ENCODE assay signal across 9 cellular contexts in genomic region chr12:23949212-23950010, GRCh38. TPM values are rescaled to one million over a fixed set of nuclear protein-coding genes. Genes with fewer than 3 reads are reported as not detected.
DNase-seq lines count a peak whose midpoint lies in the region; ATAC-seq, FAIRE-seq and TF ChIP-seq lines count a peak whose summit lies in the region.
"Had no signal": no experiment of that assay in that cellular context is flagged by ENCODE, and none has a peak within 500 bp of the region (broad histone marks: within the 10 kb centered on the region; RNA-seq: fewer than 3 reads in every experiment).

SOX5 (minus strand) TSS chr12:23949670; CDS start chr12:23949601, 69 bp downstream.

- CTCF ChIA-PET in A549 (lab: Yijun Ruan, JAX): no interaction called here

- no peak for TF ChIP-seq RAD21 in A549 (conservative IDR thresholded peaks at IDR 0.05 in 1 of 2, IDR thresholded peaks at IDR 0.05 in 1 of 2)

- peak in 1 of 2 experiments; percentile 4 for DNase-seq in A549 (ENCODE audit: low read depth in 1 of 2, low spot score in 1 of 2)
- peak; percentile 77 for DNase-seq in NCI-H1694 treated with DMSO at 0.1 percent for 48 hours (lab: John Stamatoyannopoulos, UW)
- peak; percentile 63 to 73 for DNase-seq in cardiac fibroblast (ENCODE audit: low read depth in 2 of 2)
- DNase-seq in kidney tubule cell (ENCODE audit: low spot score): peak; percentile 50
- DNase-seq: DND-41 had no signal

- WGBS in A549 (ENCODE audit: missing lambda C conversion rate): 4% methylated on average over 12 of the region's 12 CpGs

- no peaks in the 10 kb centered on the region for H3K4me1 ChIP-seq in A549

- no peak for TF ChIP-seq POLR2A in A549 (IDR thresholded peaks at IDR 0.05; ENCODE audit: low read length)

- POLR2A ChIA-PET in A549 (lab: Yijun Ruan, JAX): no interaction called here

- peak; percentile 73 to 78; a peak in 5 of 6 replicates for ATAC-seq in A549
- ATAC-seq in GM18517 (IDR thresholded peaks at IDR 0.05; ENCODE audit: unreplicated experiment): no peak
- no peak for ATAC-seq in HG02588 (IDR thresholded peaks at IDR 0.05; ENCODE audit: unreplicated experiment)
- no peak for ATAC-seq in HG03565 (IDR thresholded peaks at IDR 0.05; ENCODE audit: unreplicated experiment)

- FAIRE-seq in A549 (lab: Jason Lieb, UNC): no peak

- TF ChIP-seq CTCF in A549 (IDR thresholded peaks at IDR 0.05): no peak
- TF ChIP-seq CTCF in cardiac fibroblast (IDR thresholded peaks at IDR 0.05; ENCODE audit: low read depth, low read length): no peak

- H3K4me2 ChIP-seq in A549: peak within 1 kb of the TSS; percentile 49

- peak within 1 kb of the TSS; percentile 3; the same call in 1 of the 3 replicates for H3K4me3 ChIP-seq in A549
- peak within 1 kb of the TSS; percentile 25 to 51 for H3K4me3 ChIP-seq in cardiac fibroblast (replicated peaks in 1 of 2; ENCODE audit: low read depth in 2 of 2, low read length in 2 of 2)

- no peak within 1 kb of the TSS for H3K27ac ChIP-seq in A549
- H3K27ac ChIP-seq in temporal lobe (ENCODE audit: low read depth, low read length): no peak within 1 kb of the TSS

- no peaks in the 10 kb centered on the region for H3K9me3 ChIP-seq in A549

- no peak for TF ChIP-seq EP300 in A549 (IDR thresholded peaks at IDR 0.05)

TF ChIP-seq in A549, 52 proteins besides CTCF, POLR2A, EP300 and RAD21:
- TF ChIP-seq, protein P1, sequence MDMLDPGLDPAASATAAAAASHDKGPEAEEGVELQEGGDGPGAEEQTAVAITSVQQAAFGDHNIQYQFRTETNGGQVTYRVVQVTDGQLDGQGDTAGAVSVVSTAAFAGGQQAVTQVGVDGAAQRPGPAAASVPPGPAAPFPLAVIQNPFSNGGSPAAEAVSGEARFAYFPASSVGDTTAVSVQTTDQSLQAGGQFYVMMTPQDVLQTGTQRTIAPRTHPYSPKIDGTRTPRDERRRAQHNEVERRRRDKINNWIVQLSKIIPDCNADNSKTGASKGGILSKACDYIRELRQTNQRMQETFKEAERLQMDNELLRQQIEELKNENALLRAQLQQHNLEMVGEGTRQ (IDR thresholded peaks at IDR 0.05): no peak
- no peak for TF ChIP-seq EHF (CRISPR knock-in tag; IDR thresholded peaks at IDR 0.05)
- TF ChIP-seq SREBF2 (IDR thresholded peaks at IDR 0.05): no peak
- TF ChIP-seq CEBPB (IDR thresholded peaks at IDR 0.05): no peak
- TF ChIP-seq NPAS2 (CRISPR knock-in tag; IDR thresholded peaks at IDR 0.05; ENCODE audit: borderline replicate concordance): no peak
- TF ChIP-seq, protein P2, sequence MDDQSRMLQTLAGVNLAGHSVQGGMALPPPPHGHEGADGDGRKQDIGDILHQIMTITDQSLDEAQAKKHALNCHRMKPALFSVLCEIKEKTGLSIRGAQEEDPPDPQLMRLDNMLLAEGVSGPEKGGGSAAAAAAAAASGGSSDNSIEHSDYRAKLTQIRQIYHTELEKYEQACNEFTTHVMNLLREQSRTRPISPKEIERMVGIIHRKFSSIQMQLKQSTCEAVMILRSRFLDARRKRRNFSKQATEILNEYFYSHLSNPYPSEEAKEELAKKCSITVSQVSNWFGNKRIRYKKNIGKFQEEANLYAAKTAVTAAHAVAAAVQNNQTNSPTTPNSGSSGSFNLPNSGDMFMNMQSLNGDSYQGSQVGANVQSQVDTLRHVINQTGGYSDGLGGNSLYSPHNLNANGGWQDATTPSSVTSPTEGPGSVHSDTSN (IDR thresholded peaks at IDR 0.05): no peak
- TF ChIP-seq HOXA7 (CRISPR knock-in tag; IDR thresholded peaks at IDR 0.05): no peak
- TF ChIP-seq MAFK (IDR thresholded peaks at IDR 0.05; ENCODE audit: partially characterized antibody): no peak
- no peak for TF ChIP-seq TFCP2L1 (CRISPR knock-in tag; IDR thresholded peaks at IDR 0.05)
- TF ChIP-seq MYC (IDR thresholded peaks at IDR 0.05; ENCODE audit: borderline replicate concordance, low read length): no peak

RNA-seq across cellular contexts. Expression of gene SOX5, which starts in this region (rescaled TPM):
- polyA plus RNA-seq in A549 (2011; rRNA removed) (not detected in 2 replicates), A549 (2017; fragmentation: RNase III; extraction: RNeasy Plus Mini Kit Qiagen cat#74134 plus additional on column Dnase treatment) (not detected in 3 replicates)
- polyA plus RNA-seq in A549 (2012; cell fraction: cytosol; rRNA removed): not detected in 2 replicates
- polyA plus RNA-seq in A549 (2012; cell fraction: nucleus; rRNA removed): not detected in 2 replicates
- not detected in 2 replicates for polyA minus RNA-seq in A549 (2011; rRNA and poly(A)+ RNA removed)
- 101 TPM for total RNA-seq in temporal lobe

Comparison
In these comparisons a context has a peak if more than half of its experiments do, and no peak if none do; other contexts are left out.
1. Peak in ATAC-seq, H3K4me3 ChIP-seq and H3K4me2 ChIP-seq in A549; RNA of the gene not detected or under 1 TPM.